In the genomic region with DNA sequence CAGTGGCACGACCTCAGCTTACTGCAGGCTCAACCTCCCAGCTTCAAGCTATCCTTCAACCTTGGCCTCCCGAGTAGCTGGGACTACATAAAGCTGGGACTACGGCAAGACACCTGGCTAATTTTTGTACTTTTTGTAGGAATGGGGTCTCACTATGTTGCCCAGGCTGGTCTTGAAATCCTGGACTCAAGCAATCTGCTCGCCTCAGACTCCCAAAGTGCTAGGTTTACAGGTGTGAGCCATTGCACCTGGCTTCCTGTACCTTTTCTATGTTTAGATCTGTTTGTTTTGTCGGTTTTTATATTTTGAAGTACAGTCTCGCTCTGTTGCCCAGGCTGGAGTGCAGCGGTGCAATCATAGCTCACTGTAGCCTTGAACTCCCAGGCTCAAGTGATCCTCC, we compare ENCODE assay signal across 1 cellular context.
TF ChIP-seq lines count a peak whose summit lies in the region.

No MANE protein-coding gene starts in this region.

TF ChIP-seq in HepG2, 621 proteins besides CTCF, POLR2A, EP300 and RAD21:
- TF ChIP-seq, protein P1, sequence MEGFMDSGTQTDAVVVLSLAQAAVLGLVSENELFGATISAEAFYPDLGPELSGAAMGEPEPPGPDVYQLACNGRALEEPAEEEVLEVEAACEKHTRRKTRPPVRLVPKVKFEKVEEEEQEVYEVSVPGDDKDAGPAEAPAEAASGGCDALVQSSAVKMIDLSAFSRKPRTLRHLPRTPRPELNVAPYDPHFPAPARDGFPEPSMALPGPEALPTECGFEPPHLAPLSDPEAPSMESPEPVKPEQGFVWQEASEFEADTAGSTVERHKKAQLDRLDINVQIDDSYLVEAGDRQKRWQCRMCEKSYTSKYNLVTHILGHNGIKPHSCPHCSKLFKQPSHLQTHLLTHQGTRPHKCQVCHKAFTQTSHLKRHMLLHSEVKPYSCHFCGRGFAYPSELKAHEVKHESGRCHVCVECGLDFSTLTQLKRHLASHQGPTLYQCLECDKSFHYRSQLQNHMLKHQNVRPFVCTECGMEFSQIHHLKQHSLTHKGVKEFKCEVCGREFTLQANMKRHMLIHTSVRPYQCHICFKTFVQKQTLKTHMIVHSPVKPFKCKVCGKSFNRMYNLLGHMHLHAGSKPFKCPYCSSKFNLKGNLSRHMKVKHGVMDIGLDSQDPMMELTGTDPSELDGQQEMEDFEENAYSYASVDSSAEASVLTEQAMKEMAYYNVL (CRISPR knock-in tag; IDR thresholded peaks at IDR 0.05; ENCODE audit: borderline replicate concordance), result no peak
- no peak for TF ChIP-seq KLF6 (CRISPR knock-in tag; IDR thresholded peaks at IDR 0.05)
- TF ChIP-seq ZNF121 (CRISPR knock-in tag; IDR thresholded peaks at IDR 0.05), result peak; percentile 36; the same call in 1 of the 2 replicates
